ENCODE assay signal across 8 cellular contexts in the genomic region with DNA sequence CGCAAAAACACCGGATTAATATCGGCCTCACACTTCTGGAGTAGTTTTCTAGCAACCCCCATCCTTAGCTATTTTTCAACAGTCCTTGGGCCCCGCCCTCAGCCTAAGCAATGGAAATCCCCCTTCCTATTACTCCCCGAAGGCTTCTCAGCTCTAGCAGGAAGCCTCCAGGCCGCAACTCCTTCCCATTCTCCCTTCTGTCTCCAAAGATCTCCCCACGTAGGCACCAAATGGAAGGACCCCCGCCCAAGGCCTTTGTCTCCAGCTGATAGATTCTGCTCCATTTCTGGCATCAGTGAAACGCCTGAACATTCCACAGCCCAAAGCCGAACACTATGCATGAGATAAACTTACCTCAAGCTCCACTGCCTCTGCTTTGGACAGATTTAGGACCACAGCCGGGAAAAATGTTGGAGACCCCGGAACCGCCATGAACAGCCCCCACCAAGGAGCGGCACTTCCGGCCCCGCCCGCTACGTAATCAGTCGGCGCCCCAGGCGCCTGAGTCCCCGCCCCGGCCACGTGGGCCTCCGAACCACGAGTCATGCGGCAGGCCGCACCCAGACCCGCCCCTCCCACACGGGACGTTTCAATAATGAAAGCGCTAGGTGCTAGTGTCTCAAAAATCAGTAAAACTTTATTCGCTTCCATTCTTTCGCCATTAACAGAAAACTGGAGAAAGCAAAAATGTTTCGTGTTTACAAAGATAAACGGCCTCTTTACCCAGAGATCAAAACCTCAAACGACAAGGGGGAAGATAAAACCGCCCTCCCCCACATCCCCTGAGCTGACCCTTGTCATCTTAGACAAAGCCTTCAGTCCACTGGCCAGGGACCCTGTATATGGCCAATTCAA. TPM values are rescaled to one million over a fixed set of nuclear protein-coding genes. Genes with fewer than 3 reads are reported as not detected.
DNase-seq lines count a peak whose midpoint lies in the region; ATAC-seq and TF ChIP-seq lines count a peak whose summit lies in the region.

A gene (minus strand): TSS at position 468 of the 855 bp plus-strand sequence. CDS start 611 bp downstream, outside the sequence.

- H3K36me3 ChIP-seq in left ventricle myocardium inferior: peaks cover 73% of the 10 kb centered on the region
- peaks cover 69% of the 10 kb centered on the region for H3K36me3 ChIP-seq in upper lobe of right lung

- no peaks in the 10 kb centered on the region for H3K9me3 ChIP-seq in left ventricle myocardium inferior (replicated peaks)
- H3K9me3 ChIP-seq in upper lobe of right lung: no peaks in the 10 kb centered on the region

- no peaks in the 10 kb centered on the region for H3K27me3 Mint-ChIP-seq in T-helper 1 cell treated with Interleukin-12 subunit alpha and Interleukin-12 subunit beta and Interleukin-4 antibody, amounts not matched to agents 30 μg/mL and 1 μg/mL, for 36 hours (ENCODE audit: low read depth)
- no peaks in the 10 kb centered on the region for H3K27me3 Mint-ChIP-seq in progenitor cell of endocrine pancreas

- H3K27ac ChIP-seq in left ventricle myocardium inferior (replicated peaks) (peak within 1 kb of the TSS; percentile 94), upper lobe of right lung (peak within 1 kb of the TSS; percentile 96)

- DNase-seq in NCI-H146 treated with DMSO at 0.1 percent for 48 hours (lab: John Stamatoyannopoulos, UW; ENCODE audit: unreplicated experiment): peak; percentile 55
- peak; percentile 70 for DNase-seq in amniotic stem cell (lab: John Stamatoyannopoulos, UW)
- peak; percentile 95 for DNase-seq in left ventricle myocardium inferior
- peak; percentile 88 for DNase-seq in progenitor cell of endocrine pancreas (ENCODE audit: low spot score, unreplicated experiment)
- DNase-seq in upper lobe of right lung: peak; percentile 98

- H3K4me3 ChIP-seq in left ventricle myocardium inferior (peak within 1 kb of the TSS; percentile 94), upper lobe of right lung (peak within 1 kb of the TSS; percentile 78)

- ATAC-seq in GM18498 (IDR thresholded peaks at IDR 0.05; ENCODE audit: unreplicated experiment) (peak; percentile 96), HG02884 (IDR thresholded peaks at IDR 0.05; ENCODE audit: unreplicated experiment) (peak; percentile 98), upper lobe of right lung (peak; percentile 100)

- peaks cover 66% of the 10 kb centered on the region for H3K36me3 Mint-ChIP-seq in T-helper 1 cell treated with Interleukin-12 subunit alpha and Interleukin-12 subunit beta and Interleukin-4 antibody, amounts not matched to agents 30 μg/mL and 1 μg/mL, for 36 hours (ENCODE audit: low read depth)
- peaks cover 16% of the 10 kb centered on the region for H3K36me3 Mint-ChIP-seq in progenitor cell of endocrine pancreas (ENCODE audit: insufficient read depth)

- TF ChIP-seq CTCF in left ventricle myocardium inferior (IDR thresholded peaks at IDR 0.05; ENCODE audit: borderline replicate concordance) (no peak), progenitor cell of endocrine pancreas (IDR thresholded peaks at IDR 0.05; ENCODE audit: unreplicated experiment) (no peak), upper lobe of right lung (IDR thresholded peaks at IDR 0.05) (no peak)

- intact Hi-C loops in left ventricle myocardium inferior (cut with micrococcal nuclease): loop anchor here (5.0 kb wide), 1 partner anchor 41 kb away; a partner anchor contains a TSS
- intact Hi-C loops in upper lobe of right lung (cut with DNase I): no loop called here

- H3K4me3 Mint-ChIP-seq in T-helper 1 cell treated with Interleukin-12 subunit alpha and Interleukin-12 subunit beta and Interleukin-4 antibody, amounts not matched to agents 30 μg/mL and 1 μg/mL, for 36 hours: peak within 1 kb of the TSS; percentile 98
- H3K4me3 Mint-ChIP-seq in progenitor cell of endocrine pancreas (ENCODE audit: low read depth): peak within 1 kb of the TSS; percentile 99

- H3K4me1 ChIP-seq in left ventricle myocardium inferior (peaks cover 42% of the 10 kb centered on the region), upper lobe of right lung (peaks cover 14% of the 10 kb centered on the region)

- H3K4me1 Mint-ChIP-seq in T-helper 1 cell treated with Interleukin-12 subunit alpha and Interleukin-12 subunit beta and Interleukin-4 antibody, amounts not matched to agents 30 μg/mL and 1 μg/mL, for 36 hours (ENCODE audit: low read depth): peaks cover 20% of the 10 kb centered on the region
- peaks cover 6% of the 10 kb centered on the region for H3K4me1 Mint-ChIP-seq in progenitor cell of endocrine pancreas (ENCODE audit: low read depth)

- H3K27me3 ChIP-seq in left ventricle myocardium inferior (ENCODE audit: low read depth) (no peaks in the 10 kb centered on the region), upper lobe of right lung (no peaks in the 10 kb centered on the region)

- no peaks in the 10 kb centered on the region for H3K9me3 Mint-ChIP-seq in T-helper 1 cell treated with Interleukin-12 subunit alpha and Interleukin-12 subunit beta and Interleukin-4 antibody, amounts not matched to agents 30 μg/mL and 1 μg/mL, for 36 hours
- no peaks in the 10 kb centered on the region for H3K9me3 Mint-ChIP-seq in progenitor cell of endocrine pancreas (ENCODE audit: low read depth)

- peak within 1 kb of the TSS; percentile 99 for H3K27ac Mint-ChIP-seq in T-helper 1 cell treated with Interleukin-12 subunit alpha and Interleukin-12 subunit beta and Interleukin-4 antibody, amounts not matched to agents 30 μg/mL and 1 μg/mL, for 36 hours
- peak within 1 kb of the TSS; percentile 99 for H3K27ac Mint-ChIP-seq in progenitor cell of endocrine pancreas

RNA-seq across cellular contexts. Expression of the gene that starts here (rescaled TPM):
- total RNA-seq in left ventricle myocardium inferior (7.6 TPM), progenitor cell of endocrine pancreas (58.9 and 59.1 TPM in 2 replicates), upper lobe of right lung (26.5 TPM)

Comparison
In these comparisons a context has a peak if more than half of its experiments do, and no peak if none do; other contexts are left out.
1. Peak in every context shown above with its lines: DNase-seq, ATAC-seq, H3K4me3 ChIP-seq and H3K27ac ChIP-seq.